16 cellular contexts compared by ENCODE assay signal in genomic region chr6:33911488-33911887, GRCh38.
DNase-seq lines count a peak whose midpoint lies in the region; ATAC-seq and TF ChIP-seq lines count a peak whose summit lies in the region.
"Had no signal": no experiment of that assay in that cellular context is flagged by ENCODE, and none has a peak within 500 bp of the region (broad histone marks: within the 10 kb centered on the region; RNA-seq: fewer than 3 reads in every experiment).

No MANE protein-coding gene starts in this region.

- no peaks in the 10 kb centered on the region for H3K36me3 Mint-ChIP-seq in CD4-positive, CD25-positive, alpha-beta regulatory T cell
- H3K36me3 Mint-ChIP-seq in central memory CD8-positive, alpha-beta T cell (ENCODE audit: insufficient read depth) = peaks cover 5% of the 10 kb centered on the region

- H3K27ac Mint-ChIP-seq in CD4-positive, CD25-positive, alpha-beta regulatory T cell = peak overlapping the region; percentile 2 to 85 (median 71)
- peak overlapping the region; percentile 4 for H3K27ac Mint-ChIP-seq in central memory CD8-positive, alpha-beta T cell (ENCODE audit: low read depth)

- H3K27me3 Mint-ChIP-seq in CD4-positive, CD25-positive, alpha-beta regulatory T cell = no peaks in the 10 kb centered on the region
- H3K27me3 Mint-ChIP-seq in central memory CD8-positive, alpha-beta T cell = no peaks in the 10 kb centered on the region

- H3K27me3 ChIP-seq in CD4-positive, CD25-positive, alpha-beta regulatory T cell (ENCODE audit: control insufficient read depth, insufficient read depth, low read length) = no peaks in the 10 kb centered on the region
- H3K27me3 ChIP-seq in Loucy (ENCODE audit: insufficient read depth, low read length, poor library complexity, severe bottlenecking) (no peaks in the 10 kb centered on the region), uterus (no peaks in the 10 kb centered on the region)

- peaks cover 9 to 66% (median 38%) of the 10 kb centered on the region in 4 donors for H3K4me1 Mint-ChIP-seq in CD4-positive, CD25-positive, alpha-beta regulatory T cell
- H3K4me1 Mint-ChIP-seq in central memory CD8-positive, alpha-beta T cell = peaks cover 69% of the 10 kb centered on the region

- no peaks in the 10 kb centered on the region for H3K79me2 ChIP-seq in Loucy (ENCODE audit: insufficient read depth, low read length)

- TF ChIP-seq CTCF in Loucy (conservative IDR thresholded peaks at IDR 0.05; ENCODE audit: low read length) = no peak
- no peak for TF ChIP-seq CTCF in uterus (IDR thresholded peaks at IDR 0.05)

- TF ChIP-seq POLR2A in uterus (IDR thresholded peaks at IDR 0.05) = no peak

- no peaks in the 10 kb centered on the region for H3K9me3 Mint-ChIP-seq in CD4-positive, CD25-positive, alpha-beta regulatory T cell
- H3K9me3 Mint-ChIP-seq in central memory CD8-positive, alpha-beta T cell = no peaks in the 10 kb centered on the region

- no peak overlapping the region for H3K4me2 ChIP-seq in Loucy (ENCODE audit: low read depth, low read length, poor library complexity, severe bottlenecking)

- intact Hi-C loops in uterus (cut with DNase I; ENCODE audit: low total_unique reads) = no loop called here

- no peaks in the 10 kb centered on the region for H4K20me1 ChIP-seq in Loucy (ENCODE audit: insufficient read depth, low read length, poor library complexity, severe bottlenecking)

- peak overlapping the region; percentile 99 for H3K9ac ChIP-seq in Loucy (ENCODE audit: low read depth, low read length, poor library complexity, severe bottlenecking)

- no peak for DNase-seq in CD4-positive, CD25-positive, alpha-beta regulatory T cell
- no peak for DNase-seq in central memory CD8-positive, alpha-beta T cell (ENCODE audit: low spot score in 2 of 2)
- DNase-seq in uterus = no peak
- DNase-seq in NCI-H2081 treated with DMSO at 0.1 percent for 48 hours (lab: John Stamatoyannopoulos, UW) = no peak
- DNase-seq in stimulated activated CD4-positive, alpha-beta T cell treated with anti-CD3 and anti-CD28 coated beads, Interleukin-4, amount 100 ng/mL, for 1 hour = no peak
- DNase-seq: KBM-7, NCI-H1092, NCI-H1436 treated with DMSO at 0.1 percent for 48 hours, NCI-H1930, NCI-H2227 treated with DMSO at 0.1 percent for 48 hours, NCI-H524, SJCRH30 had no signal

- H3K4me3 ChIP-seq in CD4-positive, CD25-positive, alpha-beta regulatory T cell (ENCODE audit: low read depth, low read length) = no peak overlapping the region
- no peak overlapping the region for H3K4me3 ChIP-seq in Loucy (ENCODE audit: low read length, poor library complexity, severe bottlenecking)
- H3K4me3 ChIP-seq in uterus = no peak overlapping the region
- H3K4me3 ChIP-seq: SJCRH30 had no signal

- no peak overlapping the region for H3K4me3 Mint-ChIP-seq in CD4-positive, CD25-positive, alpha-beta regulatory T cell
- H3K4me3 Mint-ChIP-seq in central memory CD8-positive, alpha-beta T cell = no peak overlapping the region

- H3K27ac ChIP-seq in CD4-positive, CD25-positive, alpha-beta regulatory T cell (ENCODE audit: insufficient read depth, low read length, poor library complexity, severe bottlenecking) = no peak overlapping the region
- peak overlapping the region; percentile 66 to 77 for H3K27ac ChIP-seq in uterus
- H3K27ac ChIP-seq: SJCRH30 had no signal

- H3F3A ChIP-seq in Loucy (ENCODE audit: low read depth) = peaks cover 24% of the 10 kb centered on the region

- no peaks in the 10 kb centered on the region for H3K9me3 ChIP-seq in CD4-positive, CD25-positive, alpha-beta regulatory T cell (ENCODE audit: control insufficient read depth in 2 of 2, low read length in 2 of 2)
- H3K9me3 ChIP-seq in Loucy (ENCODE audit: insufficient read depth, low read depth, low read length) = no peaks in the 10 kb centered on the region
- no peaks in the 10 kb centered on the region for H3K9me3 ChIP-seq in uterus
- H3K9me3 ChIP-seq: SJCRH30 had no signal

- no peak for ATAC-seq in CD4-positive, CD25-positive, alpha-beta regulatory T cell (ENCODE audit: low read depth in 2 of 2)
- no peak for ATAC-seq in central memory CD8-positive, alpha-beta T cell (replicated peaks; ENCODE audit: extremely low read depth, poor library complexity, severe bottlenecking)
- ATAC-seq in HG03135 (IDR thresholded peaks at IDR 0.05; ENCODE audit: unreplicated experiment) = no peak
- ATAC-seq: HCT116, HepG2 had no signal

- H2AFZ ChIP-seq in Loucy (ENCODE audit: low read length) = no peak overlapping the region

- no peaks in the 10 kb centered on the region for H3K9me2 ChIP-seq in Loucy (replicated peaks; ENCODE audit: low read depth, low read length)

- H3K36me3 ChIP-seq in CD4-positive, CD25-positive, alpha-beta regulatory T cell (ENCODE audit: control insufficient read depth, insufficient read depth, low read length) = no peaks in the 10 kb centered on the region
- no peaks in the 10 kb centered on the region for H3K36me3 ChIP-seq in Loucy (ENCODE audit: insufficient read depth, low read length)
- no peaks in the 10 kb centered on the region for H3K36me3 ChIP-seq in uterus
- H3K36me3 ChIP-seq: SJCRH30 had no signal

- H3K4me1 ChIP-seq in CD4-positive, CD25-positive, alpha-beta regulatory T cell (ENCODE audit: control insufficient read depth, insufficient read depth, low read length, poor library complexity, severe bottlenecking) = peaks cover 35% of the 10 kb centered on the region
- H3K4me1 ChIP-seq in Loucy (ENCODE audit: insufficient read depth, low read length, poor library complexity, severe bottlenecking) = peaks cover 92% of the 10 kb centered on the region
- H3K4me1 ChIP-seq in uterus = peaks cover 6 to 8% of the 10 kb centered on the region in 2 donors
- H3K4me1 ChIP-seq: SJCRH30 had no signal
